8 cellular contexts compared by ENCODE assay signal in the genomic region with DNA sequence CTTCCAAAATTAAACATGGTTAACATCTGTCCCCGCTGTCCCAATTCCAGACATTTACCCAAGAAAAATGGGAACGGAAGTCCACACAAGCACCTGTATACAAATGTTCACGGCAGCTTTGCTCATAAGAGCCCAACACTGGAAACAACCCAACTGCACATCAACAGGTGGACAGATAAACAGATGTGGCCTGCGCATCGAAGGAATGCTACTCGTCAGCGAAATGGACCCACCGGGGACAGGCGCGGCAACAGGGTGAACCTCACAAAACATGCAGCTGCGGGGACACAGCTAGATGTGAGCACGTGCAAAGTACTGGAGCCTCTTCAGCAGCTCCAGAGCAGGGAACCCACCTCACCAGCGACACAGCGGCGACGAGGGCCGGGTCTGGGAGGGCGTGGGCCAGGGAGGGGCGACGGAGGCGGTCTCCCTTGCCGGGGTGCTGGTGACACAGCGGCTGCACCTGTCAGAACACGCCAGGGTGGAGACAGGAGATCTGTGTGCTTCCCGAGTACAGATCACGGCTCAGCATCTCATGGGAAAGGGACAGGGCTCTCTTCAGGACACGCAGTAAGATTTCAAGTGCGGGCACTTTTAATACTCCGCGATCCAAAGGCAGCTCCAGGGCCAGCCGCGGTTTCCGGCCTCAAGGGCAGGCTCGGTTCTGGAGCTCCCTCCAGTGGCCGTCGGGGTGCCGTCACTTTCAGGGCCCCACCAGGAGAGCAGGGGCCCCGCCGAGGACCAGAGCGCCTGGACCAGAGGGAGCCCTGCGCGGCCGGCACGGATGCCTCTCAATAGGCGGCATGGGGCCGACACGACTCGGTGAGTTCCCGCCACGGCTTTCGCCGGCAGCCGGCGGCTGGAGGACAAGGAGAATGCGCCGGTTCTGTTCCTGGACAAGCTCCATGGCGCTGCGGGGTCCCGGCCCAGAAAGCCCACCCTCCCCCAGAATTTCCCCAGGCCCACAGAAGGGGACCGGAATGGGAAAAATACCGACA. TPM values are rescaled to one million over a fixed set of nuclear protein-coding genes. Genes with fewer than 3 reads are reported as not detected.
DNase-seq lines count a peak whose midpoint lies in the region; ATAC-seq and TF ChIP-seq lines count a peak whose summit lies in the region.

No MANE protein-coding gene starts in this region.

- H3K36me3 ChIP-seq in endodermal cell (ENCODE audit: control insufficient read depth, insufficient read depth, low read length): no peaks in the 10 kb centered on the region

- no peaks in the 10 kb centered on the region for H3K27me3 Mint-ChIP-seq in endodermal cell (ENCODE audit: insufficient read depth)

- peaks cover 4% of the 10 kb centered on the region for H3K4me1 Mint-ChIP-seq in endodermal cell

- no peaks in the 10 kb centered on the region for H3K27me3 ChIP-seq in endodermal cell (ENCODE audit: control insufficient read depth, insufficient read depth, low read length, poor library complexity, severe bottlenecking)

- no peak overlapping the region for H3K27ac ChIP-seq in endodermal cell (ENCODE audit: low read depth, low read length)

- H3K9ac ChIP-seq in endodermal cell (ENCODE audit: extremely low read depth, low read length, poor library complexity, severe bottlenecking): no peak overlapping the region

- H3K36me3 Mint-ChIP-seq in endodermal cell (ENCODE audit: low read depth): peaks cover 5% of the 10 kb centered on the region

- peaks cover 7% of the 10 kb centered on the region for H3K4me1 ChIP-seq in endodermal cell (ENCODE audit: control insufficient read depth, insufficient read depth, low read length)

- no peak overlapping the region for H3K4me3 ChIP-seq in endodermal cell (ENCODE audit: low read length)

- H3K9me3 Mint-ChIP-seq in endodermal cell: peaks cover 7% of the 10 kb centered on the region

- no peak overlapping the region for H3K4me3 Mint-ChIP-seq in endodermal cell

- DNase-seq in NCI-H1436 (lab: John Stamatoyannopoulos, UW) (peak; percentile 55), NCI-H1436 treated with DMSO at 0.1 percent for 48 hours (lab: John Stamatoyannopoulos, UW) (no peak), NOMO-1 treated with dmso at 0.1 percent for 144 hours (lab: John Stamatoyannopoulos, UW; ENCODE audit: unreplicated experiment) (peak; percentile 82), endodermal cell (peak; percentile 97), mucosa of gallbladder (ENCODE audit: low spot score) (peak; percentile 84)
- peak; percentile 54 for DNase-seq in activated CD8-positive, alpha-beta memory T cell treated with anti-CD3 and anti-CD28 coated beads, Interleukin-2, amount 50 U/mL, for 1 hour (ENCODE audit: extremely low read depth)
- DNase-seq in stimulated activated CD8-positive, alpha-beta memory T cell treated with anti-CD3 and anti-CD28 coated beads, Interleukin-4, amount 100 ng/mL, for 4 hours (ENCODE audit: low read depth in 2 of 2, low spot score in 1 of 2): peak; percentile 51 to 69

- TF ChIP-seq CTCF in endodermal cell (conservative IDR thresholded peaks at IDR 0.05): peak; percentile 93

- 51 to 62% methylated on average over 43 to 61 of the region's 61 CpGs for WGBS in endodermal cell (ENCODE audit: insufficient coverage in 1 of 2, insufficient read length in 1 of 2), 2 experiments

- no peak overlapping the region for H3K27ac Mint-ChIP-seq in endodermal cell

- peaks cover 3% of the 10 kb centered on the region for H3K9me3 ChIP-seq in endodermal cell (ENCODE audit: control insufficient read depth, low read length)

- peak; percentile 60 for ATAC-seq in HG03103 (IDR thresholded peaks at IDR 0.05; ENCODE audit: low read depth, unreplicated experiment)

RNA-seq across cellular contexts. Expression of a gene that starts 21.2 kb away (rescaled TPM):
- under 1 TPM; 0.66 to 0.75 TPM for total RNA-seq in endodermal cell
- polyA plus RNA-seq in endodermal cell (2013, experiment 1 of 2): 1.1 TPM
- 1.7 TPM for polyA plus RNA-seq in endodermal cell (2013, experiment 2 of 2)
- total RNA-seq in mucosa of gallbladder: 8.3 TPM

RNA-seq across cellular contexts. Expression of a gene that starts 22.4 kb away (rescaled TPM):
- total RNA-seq in endodermal cell (under 1 TPM; 0.35 to 0.51 TPM), mucosa of gallbladder (4.7 TPM)
- polyA plus RNA-seq in endodermal cell (2013, experiment 1 of 2): 1.1 TPM
- polyA plus RNA-seq in endodermal cell (2013, experiment 2 of 2): 0.91 TPM
